Comparison of ENCODE assay signal across 10 cellular contexts in the genomic region with DNA sequence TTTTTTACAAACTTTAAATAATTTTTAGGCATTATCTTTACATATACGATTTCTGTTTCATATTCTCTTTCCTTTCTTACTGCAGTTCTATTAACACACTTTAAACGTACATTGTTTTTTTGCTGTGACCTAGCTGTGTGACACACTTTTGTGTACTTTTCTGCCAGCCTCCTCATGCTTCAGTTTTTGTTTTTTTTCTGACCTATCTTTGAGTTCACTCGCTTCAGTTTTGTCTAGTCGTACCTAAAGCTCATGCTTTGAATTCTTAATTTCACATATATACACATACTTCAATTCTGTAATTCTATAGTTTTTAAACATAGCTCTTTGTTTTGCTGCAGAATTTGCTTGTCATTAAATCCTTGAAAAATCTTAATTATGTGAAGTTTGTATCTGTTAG.
A peak's percentile ranks its signal among the peaks of the same experiment; 100 is the strongest.
DNase-seq lines count a peak whose midpoint lies in the region; ATAC-seq and TF ChIP-seq lines count a peak whose summit lies in the region.
"Had no signal": no experiment of that assay in that cellular context is flagged by ENCODE, and none has a peak within 500 bp of the region (broad histone marks: within the 10 kb centered on the region; RNA-seq: fewer than 3 reads in every experiment).

No MANE protein-coding gene starts in this region.

- H3K9me3 Mint-ChIP-seq in activated B cell treated with CpG ODN at 0.5 μM for 24 hours: no peaks in the 10 kb centered on the region

- no peak for TF ChIP-seq CTCF in activated B cell treated with CpG ODN at 0.5 μM for 24 hours (IDR thresholded peaks at IDR 0.05)
- TF ChIP-seq CTCF in hepatocyte (IDR thresholded peaks at IDR 0.05; ENCODE audit: poor library complexity): no peak
- TF ChIP-seq CTCF in smooth muscle cell (IDR thresholded peaks at IDR 0.05; ENCODE audit: borderline replicate concordance, insufficient read depth, poor library complexity, severe bottlenecking): no peak
- TF ChIP-seq CTCF in GM10248 (IDR thresholded peaks at IDR 0.05; ENCODE audit: control extremely low read depth, extremely low read depth, low read depth, missing control alignments): no peak

- H3K27me3 ChIP-seq in GM23248 (replicated peaks; ENCODE audit: insufficient read depth) (no peaks in the 10 kb centered on the region), hepatocyte (no peaks in the 10 kb centered on the region), smooth muscle cell (ENCODE audit: low read depth) (no peaks in the 10 kb centered on the region), H7 (ENCODE audit: control insufficient read depth, insufficient read depth, low read length) (no peaks in the 10 kb centered on the region)

- H4K20me1 ChIP-seq in GM23248 (ENCODE audit: insufficient read depth) (no peaks in the 10 kb centered on the region), hepatocyte (ENCODE audit: insufficient read depth, poor library complexity, severe bottlenecking) (no peaks in the 10 kb centered on the region), smooth muscle cell (ENCODE audit: low read depth) (no peaks in the 10 kb centered on the region)

- H3K9me3 ChIP-seq in GM23248 (ENCODE audit: low read depth) (no peaks in the 10 kb centered on the region), hepatocyte (ENCODE audit: low read depth) (no peaks in the 10 kb centered on the region), smooth muscle cell (replicated peaks; ENCODE audit: low read depth) (no peaks in the 10 kb centered on the region)

- H3K4me1 Mint-ChIP-seq in activated B cell treated with CpG ODN at 0.5 μM for 24 hours: peaks cover 19% of the 10 kb centered on the region

- in situ Hi-C loops in GM23248 (cut with MboI): no loop called here

- DNase-seq in GM23248 (peak; percentile 47), activated B cell treated with CpG ODN at 0.5 μM for 24 hours (no peak), hepatocyte (ENCODE audit: low spot score) (no peak), smooth muscle cell (lab: John Stamatoyannopoulos, UW; ENCODE audit: unreplicated experiment) (no peak), GM10248 (ENCODE audit: extremely low spot score) (no peak), H7 (no peak), KG1 (lab: John Stamatoyannopoulos, UW) (no peak)
- DNase-seq: activated CD4-positive, alpha-beta T cell treated with anti-CD3 and anti-CD28 coated beads, Interleukin-2, amount 50 U/mL, for 4 hours; occipital lobe had no signal

- peak overlapping the region; percentile 65 for H3K27ac ChIP-seq in GM23248
- peak overlapping the region; percentile 54 for H3K27ac ChIP-seq in hepatocyte
- H3K27ac ChIP-seq in smooth muscle cell (ENCODE audit: low read depth): peak overlapping the region; percentile 79

- H2AFZ ChIP-seq in GM23248 (peak overlapping the region; percentile 82), hepatocyte (no peak overlapping the region), smooth muscle cell (ENCODE audit: low read depth) (no peak overlapping the region)

- H3K4me1 ChIP-seq in GM23248 (ENCODE audit: insufficient read depth): peaks cover 48% of the 10 kb centered on the region
- peaks cover 14% of the 10 kb centered on the region for H3K4me1 ChIP-seq in hepatocyte (ENCODE audit: insufficient read depth)
- H3K4me1 ChIP-seq in smooth muscle cell (ENCODE audit: low read depth): peaks cover 19% of the 10 kb centered on the region

- CTCF ChIA-PET in activated B cell treated with CpG ODN at 0.5 μM for 24 hours (lab: Charles Lee): interaction anchor here (0.6 kb wide), 1 partner anchor 62 kb away, joined by 3 read pairs; no protein-coding TSS in a partner anchor
- CTCF ChIA-PET in GM10248 (lab: Yijun Ruan, JAX): interaction anchor here (0.6 to 3.8 kb wide), 8 partner anchors 8 to 174 kb away, joined by 3 to 19 read pairs (median 4); partner anchors contain the start of gene PDS5B

- peaks cover 20% of the 10 kb centered on the region for H3K79me2 ChIP-seq in GM23248 (ENCODE audit: insufficient read depth)
- H3K79me2 ChIP-seq in hepatocyte: no peaks in the 10 kb centered on the region
- H3K79me2 ChIP-seq in smooth muscle cell (ENCODE audit: low read depth): peaks cover 4% of the 10 kb centered on the region

- no peaks in the 10 kb centered on the region for H3K27me3 Mint-ChIP-seq in activated B cell treated with CpG ODN at 0.5 μM for 24 hours

- intact Hi-C loops in activated B cell treated with CpG ODN at 0.5 μM for 24 hours (cut with micrococcal nuclease): no loop called here

- peak overlapping the region; percentile 78 for H3K27ac Mint-ChIP-seq in activated B cell treated with CpG ODN at 0.5 μM for 24 hours

- 26 to 36% methylated on average over 4 of the region's 4 CpGs for WGBS in GM23248 (ENCODE audit: low coverage in 1 of 2, low lambda C conversion rate in 2 of 2, missing lambda C conversion rate in 2 of 2), 2 experiments
- 76% methylated on average over 4 of the region's 4 CpGs for WGBS in hepatocyte (ENCODE audit: low lambda C conversion rate, missing lambda C conversion rate)
- WGBS in smooth muscle cell (ENCODE audit: low lambda C conversion rate): 83% methylated on average over 4 of the region's 4 CpGs

- H3F3A ChIP-seq in GM23248 (ENCODE audit: insufficient read depth): peaks cover 9% of the 10 kb centered on the region; the same call in 1 of the 2 replicates
- no peaks in the 10 kb centered on the region for H3F3A ChIP-seq in smooth muscle cell (ENCODE audit: low read depth)

- H3K4me3 ChIP-seq in GM23248: peak overlapping the region; percentile 71
- no peak overlapping the region for H3K4me3 ChIP-seq in hepatocyte
- no peak overlapping the region for H3K4me3 ChIP-seq in smooth muscle cell
- H3K4me3 ChIP-seq in H7 (ENCODE audit: insufficient read depth, low read depth, low read length): no peak overlapping the region

- H3K9ac ChIP-seq in GM23248: peak overlapping the region; percentile 81
- peak overlapping the region; percentile 40 for H3K9ac ChIP-seq in smooth muscle cell (ENCODE audit: low read depth)

- no peaks in the 10 kb centered on the region for H3K9me2 ChIP-seq in GM23248 (ENCODE audit: insufficient read depth)
- no peaks in the 10 kb centered on the region for H3K9me2 ChIP-seq in hepatocyte (replicated peaks; ENCODE audit: insufficient read depth)

- H3K4me3 Mint-ChIP-seq in activated B cell treated with CpG ODN at 0.5 μM for 24 hours: peak overlapping the region; percentile 71

- POLR2A ChIA-PET in activated B cell treated with CpG ODN at 0.5 μM for 24 hours (lab: Charles Lee): no interaction called here
- POLR2A ChIA-PET in GM10248 (lab: Yijun Ruan, JAX): no interaction called here

- H3K4me2 ChIP-seq in GM23248 (ENCODE audit: unreplicated experiment) (peak overlapping the region; percentile 92), hepatocyte (peak overlapping the region; percentile 60), smooth muscle cell (peak overlapping the region; percentile 77)

- H3K36me3 ChIP-seq in GM23248 (ENCODE audit: low read depth) (no peaks in the 10 kb centered on the region), hepatocyte (replicated peaks; ENCODE audit: insufficient read depth, low read depth) (no peaks in the 10 kb centered on the region), smooth muscle cell (ENCODE audit: low read depth) (no peaks in the 10 kb centered on the region), H7 (replicated peaks; ENCODE audit: control insufficient read depth, insufficient read depth, low read length) (no peaks in the 10 kb centered on the region; the same call in 1 of the 2 replicates)

- peaks cover 46% of the 10 kb centered on the region for H3K36me3 Mint-ChIP-seq in activated B cell treated with CpG ODN at 0.5 μM for 24 hours (ENCODE audit: low read depth)

- ATAC-seq in activated B cell treated with CpG ODN at 0.5 μM for 24 hours (ENCODE audit: low read depth) (no peak), GM21515 (IDR thresholded peaks at IDR 0.05; ENCODE audit: unreplicated experiment) (no peak)
